Comparison of ENCODE assay signal across 26 cellular contexts in the genomic region with DNA sequence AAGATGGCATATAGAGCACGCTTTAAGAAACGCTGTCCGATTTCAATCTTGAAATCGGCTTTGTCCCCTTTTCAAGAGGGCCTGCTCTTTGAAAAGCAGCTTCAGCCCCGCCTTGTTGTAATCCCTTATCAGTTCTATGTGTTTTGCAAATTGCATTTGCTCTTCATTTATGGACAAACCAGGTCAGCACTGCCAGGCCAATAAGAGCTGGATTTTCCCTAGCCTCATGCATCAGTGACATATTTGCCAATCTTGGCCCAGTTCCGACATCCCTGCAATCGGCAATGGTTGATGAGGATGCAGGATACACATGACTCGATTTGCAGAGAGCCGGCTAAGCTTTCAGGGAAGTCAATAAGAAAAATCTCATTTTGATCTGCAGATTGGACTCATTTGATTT.
A peak's percentile ranks its signal among the peaks of the same experiment; 100 is the strongest.
DNase-seq lines count a peak whose midpoint lies in the region; ATAC-seq, FAIRE-seq and TF ChIP-seq lines count a peak whose summit lies in the region.
"Had no signal": no experiment of that assay in that cellular context is flagged by ENCODE, and none has a peak within 500 bp of the region (broad histone marks: within the 10 kb centered on the region; RNA-seq: fewer than 3 reads in every experiment).

No MANE protein-coding gene starts in this region.

- no peak for TF ChIP-seq CTCF in WERI-Rb-1 (IDR thresholded peaks at IDR 0.05; ENCODE audit: low read depth, low read length)

- H3K36me3 Mint-ChIP-seq in effector memory CD8-positive, alpha-beta T cell (ENCODE audit: insufficient read depth) = no peaks in the 10 kb centered on the region
- H3K36me3 Mint-ChIP-seq: CD4-positive, CD25-positive, alpha-beta regulatory T cell had no signal

- H3K9me3 ChIP-seq in WERI-Rb-1 (ENCODE audit: severe bottlenecking) = no peaks in the 10 kb centered on the region

- no peak overlapping the region for H3K27ac Mint-ChIP-seq in effector memory CD8-positive, alpha-beta T cell
- H3K27ac Mint-ChIP-seq: B cell had no signal

- H3K27me3 ChIP-seq in WERI-Rb-1 (ENCODE audit: insufficient read depth, low read depth, severe bottlenecking) = no peaks in the 10 kb centered on the region
- H3K27me3 ChIP-seq: SJCRH30 had no signal

- no peak overlapping the region for H3K4me3 Mint-ChIP-seq in effector memory CD8-positive, alpha-beta T cell
- H3K4me3 Mint-ChIP-seq: B cell; CD4-positive, CD25-positive, alpha-beta regulatory T cell had no signal

- ATAC-seq in GM21717 (IDR thresholded peaks at IDR 0.05; ENCODE audit: unreplicated experiment) = no peak
- ATAC-seq in effector memory CD8-positive, alpha-beta T cell (replicated peaks) = no peak
- ATAC-seq: K562, PC-3, Right ventricle myocardium inferior had no signal

- no peaks in the 10 kb centered on the region for H3K36me3 ChIP-seq in WERI-Rb-1
- H3K36me3 ChIP-seq: SJCRH30 had no signal

- peak overlapping the region; percentile 32 for H3K27ac ChIP-seq in WERI-Rb-1
- H3K27ac ChIP-seq: 22Rv1, GM23248, SJCRH30 had no signal

- no peaks in the 10 kb centered on the region for H3K4me1 Mint-ChIP-seq in effector memory CD8-positive, alpha-beta T cell (ENCODE audit: low read depth in 2 of 2)
- H3K4me1 Mint-ChIP-seq: CD4-positive, CD25-positive, alpha-beta regulatory T cell had no signal

- H3K9me3 Mint-ChIP-seq in effector memory CD8-positive, alpha-beta T cell = peaks cover 0 to 3% of the 10 kb centered on the region in 2 donors

- FAIRE-seq in HTR-8/SVneo (lab: Jason Lieb, UNC) = no peak
- FAIRE-seq: K562 had no signal

- DNase-seq in NCI-H526 (lab: John Stamatoyannopoulos, UW) (peak; percentile 11 to 20), NCI-H526 treated with DMSO at 0.1 percent for 48 hours (lab: John Stamatoyannopoulos, UW) (no peak), WERI-Rb-1 (peak; percentile 24), kidney tubule cell (ENCODE audit: low spot score) (peak; percentile 69), renal cortical epithelial cell (ENCODE audit: low read depth) (peak; percentile 62), HTR-8/SVneo (ENCODE audit: insufficient read length, low spot score) (no peak)
- no peak for DNase-seq in effector memory CD8-positive, alpha-beta T cell
- DNase-seq: CD4-positive, CD25-positive, alpha-beta regulatory T cell; DMS153; DND-41; GM23248; H7; Kasumi-1; NCI-H1092 treated with DMSO at 0.1 percent for 48 hours; NCI-H1436; NCI-H187 treated with DMSO at 0.1 percent for 48 hours; NCI-H2171 treated with DMSO at 0.1 percent for 48 hours; NCI-H345; NCI-H524; PC-3; SJCRH30 had no signal

- no peaks in the 10 kb centered on the region for H3K27me3 Mint-ChIP-seq in effector memory CD8-positive, alpha-beta T cell
- H3K27me3 Mint-ChIP-seq: B cell; CD4-positive, CD25-positive, alpha-beta regulatory T cell had no signal

- H3K4me3 ChIP-seq in WERI-Rb-1 (ENCODE audit: low read depth, low read length) = no peak overlapping the region
- H3K4me3 ChIP-seq: GM23248, K562, SJCRH30 had no signal

Comparison
In these comparisons a context has a peak if more than half of its experiments do, and no peak if none do; other contexts are left out.
1. DNase-seq: peak in NCI-H526 (2 of 2), WERI-Rb-1 (single experiment), kidney tubule cell (single experiment) and renal cortical epithelial cell (single experiment); none in NCI-H526 treated with DMSO at 0.1 percent for 48 hours (single experiment), HTR-8/SVneo (single experiment) and effector memory CD8-positive, alpha-beta T cell (0 of 3).